In the genomic region with DNA sequence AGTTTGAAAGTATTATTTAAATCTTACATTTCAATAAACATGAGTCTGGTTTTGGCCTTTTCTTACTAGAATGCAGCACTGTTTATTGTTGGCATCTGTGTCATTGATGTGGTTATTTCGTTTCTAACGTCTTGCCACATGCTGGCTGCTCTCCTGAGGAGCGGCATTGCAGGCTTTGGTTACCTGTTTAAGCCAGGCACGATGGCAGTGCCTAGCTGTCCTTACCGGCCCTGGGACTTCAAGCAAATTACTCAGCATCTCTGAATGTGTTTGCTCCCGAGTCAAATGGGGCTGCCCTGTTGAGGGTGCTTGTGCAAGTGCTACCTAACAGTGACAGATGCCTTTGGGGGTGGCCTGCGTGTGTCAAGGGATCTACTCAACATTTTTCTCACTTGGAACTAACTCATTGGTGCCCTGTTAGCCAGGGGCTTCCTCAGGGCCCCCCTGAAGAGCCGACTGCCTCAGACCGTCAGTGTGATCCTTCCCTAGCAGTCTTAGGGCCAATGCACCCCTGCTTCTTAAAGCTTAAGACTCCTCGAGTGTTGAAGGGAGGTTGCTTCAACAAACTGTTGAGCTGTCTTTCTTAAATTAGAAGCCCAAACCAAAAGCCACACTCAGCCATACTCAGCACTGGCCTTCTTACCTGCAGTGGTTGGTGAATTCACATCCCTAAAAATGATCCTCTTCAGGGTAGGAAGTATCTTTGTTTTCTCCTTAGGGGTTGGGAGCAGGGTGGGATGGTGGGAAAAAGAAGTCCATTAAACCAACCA, we compare ENCODE assay signal across 20 cellular contexts.
A peak's percentile ranks its signal among the peaks of the same experiment; 100 is the strongest.
DNase-seq lines count a peak whose midpoint lies in the region; ATAC-seq and TF ChIP-seq lines count a peak whose summit lies in the region.
"Had no signal": no experiment of that assay in that cellular context is flagged by ENCODE, and none has a peak within 500 bp of the region (broad histone marks: within the 10 kb centered on the region; RNA-seq: fewer than 3 reads in every experiment).

No MANE protein-coding gene starts in this region.

- no peak overlapping the region for H3K9ac ChIP-seq in GM23248
- no peak overlapping the region for H3K9ac ChIP-seq in mesenchymal stem cell (ENCODE audit: low read length)
- H3K9ac ChIP-seq: parathyroid adenoma had no signal

- H3K4me3 ChIP-seq in CD4-positive, alpha-beta memory T cell (ENCODE audit: low read length in 2 of 2), result no peak overlapping the region
- H3K4me3 ChIP-seq in GM23248 (no peak overlapping the region), mesenchymal stem cell (ENCODE audit: insufficient read depth in 1 of 2, low read depth in 1 of 2, low read length in 2 of 2) (no peak overlapping the region)
- H3K4me3 ChIP-seq: body of pancreas, stomach had no signal

- no peak overlapping the region for H3K14ac ChIP-seq in mesenchymal stem cell (ENCODE audit: low read length in 2 of 2)

- peaks cover 19% of the 10 kb centered on the region for H3K36me3 ChIP-seq in CD4-positive, alpha-beta memory T cell (ENCODE audit: insufficient read depth, low read length)
- no peaks in the 10 kb centered on the region for H3K36me3 ChIP-seq in GM23248 (ENCODE audit: low read depth)
- H3K36me3 ChIP-seq in mesenchymal stem cell (ENCODE audit: control insufficient read depth in 1 of 2, insufficient read depth in 2 of 2, low read depth in 1 of 2, low read length in 2 of 2), result peaks cover 0 to 24% of the 10 kb centered on the region in 2 experiments
- H3K36me3 ChIP-seq: BE2C had no signal

- H2AK5ac ChIP-seq in mesenchymal stem cell (ENCODE audit: low read length, severe bottlenecking), result no peak overlapping the region

- peak; percentile 36 for DNase-seq in activated CD4-positive, alpha-beta T cell treated with anti-CD3 and anti-CD28 coated beads for 36 hours
- DNase-seq in activated CD4-positive, alpha-beta T cell treated with anti-CD3 and anti-CD28 coated beads for 48 hours, result no peak
- DNase-seq in CD4-positive, alpha-beta memory T cell, result peak; percentile 49 to 55 (median 52)
- DNase-seq in activated CD8-positive, alpha-beta T cell treated with anti-CD3 and anti-CD28 coated beads for 36 hours, result peak; percentile 31
- peak; percentile 14 for DNase-seq in effector CD4-positive, alpha-beta T cell
- no peak for DNase-seq in GM23248
- no peak for DNase-seq in mesenchymal stem cell
- no peak for DNase-seq in AG08396 (ENCODE audit: low spot score)
- DNase-seq: BE2C; body of pancreas; dermis blood vessel endothelial cell; GDM1; left cardiac atrium; NCI-H2107; stimulated activated CD4-positive, alpha-beta T cell treated with anti-CD3 and anti-CD28 coated beads, Interleukin-1b, Interleukin-23, amount 100 ng/mL, for 48 hours; stomach had no signal

- peaks cover 37% of the 10 kb centered on the region for H3K4me1 Mint-ChIP-seq in activated CD4-positive, alpha-beta T cell treated with anti-CD3 and anti-CD28 coated beads for 36 hours
- H3K4me1 Mint-ChIP-seq in CD4-positive, alpha-beta memory T cell, result peaks cover 34 to 72% (median 57%) of the 10 kb centered on the region in 4 donors
- H3K4me1 Mint-ChIP-seq in activated CD8-positive, alpha-beta T cell treated with anti-CD3 and anti-CD28 coated beads for 36 hours (ENCODE audit: low read depth), result peaks cover 37% of the 10 kb centered on the region

- POLR2A ChIA-PET in activated CD4-positive, alpha-beta T cell treated with anti-CD3 and anti-CD28 coated beads for 36 hours (lab: Charles Lee), result no interaction called here
- POLR2A ChIA-PET in CD4-positive, alpha-beta memory T cell (lab: Charles Lee; ENCODE audit: partially characterized antibody), result interaction anchor here (0.9 to 1.0 kb wide), 2 partner anchors 11 to 199 kb away, joined by 3 to 4 read pairs; no protein-coding TSS in a partner anchor
- POLR2A ChIA-PET in activated CD8-positive, alpha-beta T cell treated with anti-CD3 and anti-CD28 coated beads for 36 hours (lab: Charles Lee), result no interaction called here

- H3K9me3 ChIP-seq in CD4-positive, alpha-beta memory T cell (ENCODE audit: control insufficient read depth in 1 of 2, low read length in 2 of 2), result no peaks in the 10 kb centered on the region
- H3K9me3 ChIP-seq in GM23248 (ENCODE audit: low read depth) (no peaks in the 10 kb centered on the region), mesenchymal stem cell (ENCODE audit: control insufficient read depth, low read length) (peaks cover 12% of the 10 kb centered on the region)
- H3K9me3 ChIP-seq: BE2C, body of pancreas had no signal

- intact Hi-C loops in activated CD4-positive, alpha-beta T cell treated with anti-CD3 and anti-CD28 coated beads for 36 hours (cut with DNase I, micrococcal nuclease), result no loop called here
- intact Hi-C loops in CD4-positive, alpha-beta memory T cell (cut with micrococcal nuclease), result no loop called here
- intact Hi-C loops in activated CD8-positive, alpha-beta T cell treated with anti-CD3 and anti-CD28 coated beads for 36 hours (cut with micrococcal nuclease), result no loop called here

- H4K8ac ChIP-seq in mesenchymal stem cell (ENCODE audit: low read length), result no peak overlapping the region

- H3K79me1 ChIP-seq in mesenchymal stem cell (replicated peaks; ENCODE audit: low read length, poor library complexity, severe bottlenecking), result peaks cover 19% of the 10 kb centered on the region

- H3K4me3 Mint-ChIP-seq in activated CD4-positive, alpha-beta T cell treated with anti-CD3 and anti-CD28 coated beads for 36 hours, result no peak overlapping the region
- H3K4me3 Mint-ChIP-seq in CD4-positive, alpha-beta memory T cell, result peak overlapping the region in 6 of 8 donors; percentile 22 to 63 (median 38)
- H3K4me3 Mint-ChIP-seq in activated CD8-positive, alpha-beta T cell treated with anti-CD3 and anti-CD28 coated beads for 36 hours, result no peak overlapping the region
- H3K4me3 Mint-ChIP-seq: nephron had no signal

- no peaks in the 10 kb centered on the region for H3K27me3 Mint-ChIP-seq in activated CD4-positive, alpha-beta T cell treated with anti-CD3 and anti-CD28 coated beads for 36 hours
- H3K27me3 Mint-ChIP-seq in CD4-positive, alpha-beta memory T cell, result no peaks in the 10 kb centered on the region
- no peaks in the 10 kb centered on the region for H3K27me3 Mint-ChIP-seq in activated CD8-positive, alpha-beta T cell treated with anti-CD3 and anti-CD28 coated beads for 36 hours

- CTCF ChIA-PET in activated CD4-positive, alpha-beta T cell treated with anti-CD3 and anti-CD28 coated beads for 36 hours (lab: Charles Lee), result no interaction called here
- CTCF ChIA-PET in CD4-positive, alpha-beta memory T cell (lab: Charles Lee; ENCODE audit: partially characterized antibody), result interaction anchor here (0.9 to 1.3 kb wide), 2 partner anchors 18 to 170 kb away, joined by 3 read pairs; no protein-coding TSS in a partner anchor
- CTCF ChIA-PET in activated CD8-positive, alpha-beta T cell treated with anti-CD3 and anti-CD28 coated beads for 36 hours (lab: Charles Lee), result no interaction called here

- no peak overlapping the region for H2BK120ac ChIP-seq in mesenchymal stem cell (ENCODE audit: low read depth, low read length)

- H3K4me2 ChIP-seq in GM23248 (ENCODE audit: unreplicated experiment) (no peak overlapping the region), mesenchymal stem cell (ENCODE audit: low read length, poor library complexity, severe bottlenecking) (no peak overlapping the region)

- in situ Hi-C loops in GM23248 (cut with MboI), result no loop called here

- H2BK12ac ChIP-seq in mesenchymal stem cell (ENCODE audit: low read length in 2 of 2), result no peak overlapping the region

- no peak overlapping the region for H2BK5ac ChIP-seq in mesenchymal stem cell (ENCODE audit: low read depth, low read length, poor library complexity, severe bottlenecking)

- peak overlapping the region; percentile 31 for H3K27ac Mint-ChIP-seq in activated CD4-positive, alpha-beta T cell treated with anti-CD3 and anti-CD28 coated beads for 36 hours
- H3K27ac Mint-ChIP-seq in CD4-positive, alpha-beta memory T cell, result peak overlapping the region; percentile 60 to 89 (median 79)
- H3K27ac Mint-ChIP-seq in activated CD8-positive, alpha-beta T cell treated with anti-CD3 and anti-CD28 coated beads for 36 hours, result peak overlapping the region; percentile 54
- H3K27ac Mint-ChIP-seq: nephron had no signal

- no peaks in the 10 kb centered on the region for H3K9me2 ChIP-seq in GM23248 (ENCODE audit: insufficient read depth)

- ATAC-seq in activated CD4-positive, alpha-beta T cell treated with anti-CD3 and anti-CD28 coated beads for 36 hours, result peak; percentile 54
- ATAC-seq in activated CD8-positive, alpha-beta T cell treated with anti-CD3 and anti-CD28 coated beads for 36 hours, result peak; percentile 55
- ATAC-seq: body of pancreas, left cardiac atrium had no signal

- no peak for TF ChIP-seq CTCF in activated CD8-positive, alpha-beta T cell treated with anti-CD3 and anti-CD28 coated beads for 36 hours (IDR thresholded peaks at IDR 0.05)

- H3K27ac ChIP-seq in CD4-positive, alpha-beta memory T cell (ENCODE audit: low read depth, low read length), result no peak overlapping the region
- no peak overlapping the region for H3K27ac ChIP-seq in GM23248
- H3K27ac ChIP-seq in mesenchymal stem cell (ENCODE audit: low read length, poor library complexity, severe bottlenecking), result no peak overlapping the region
- H3K27ac ChIP-seq: 22Rv1, body of pancreas, parathyroid adenoma, RWPE1, stomach had no signal

- H3K79me2 ChIP-seq in GM23248 (ENCODE audit: insufficient read depth), result peaks cover 10% of the 10 kb centered on the region; the same call in 1 of the 2 replicates
- H3K79me2 ChIP-seq: parathyroid adenoma had no signal

- no peak overlapping the region for H3K4ac ChIP-seq in mesenchymal stem cell (ENCODE audit: low read depth in 1 of 2, low read length in 2 of 2)

- H2BK15ac ChIP-seq in mesenchymal stem cell (ENCODE audit: low read depth, poor library complexity, severe bottlenecking), result no peak overlapping the region

- H3K4me1 ChIP-seq in CD4-positive, alpha-beta memory T cell (ENCODE audit: insufficient read depth, low read length), result peaks cover 30% of the 10 kb centered on the region
- no peaks in the 10 kb centered on the region for H3K4me1 ChIP-seq in GM23248 (ENCODE audit: insufficient read depth)
- peaks cover 5% of the 10 kb centered on the region for H3K4me1 ChIP-seq in mesenchymal stem cell (ENCODE audit: control insufficient read depth, insufficient read depth, low read depth, low read length)
- H3K4me1 ChIP-seq: BE2C, parathyroid adenoma had no signal

- no peaks in the 10 kb centered on the region for H3K27me3 ChIP-seq in CD4-positive, alpha-beta memory T cell (ENCODE audit: insufficient read depth, low read length)
- H3K27me3 ChIP-seq in GM23248 (replicated peaks; ENCODE audit: insufficient read depth), result no peaks in the 10 kb centered on the region
- H3K27me3 ChIP-seq in mesenchymal stem cell (ENCODE audit: control insufficient read depth in 1 of 2, insufficient read depth in 1 of 2, low read length in 2 of 2), result no peaks in the 10 kb centered on the region
- H3K27me3 ChIP-seq: BE2C, body of pancreas, stomach had no signal

- H3K36me3 Mint-ChIP-seq in activated CD4-positive, alpha-beta T cell treated with anti-CD3 and anti-CD28 coated beads for 36 hours (ENCODE audit: low read depth), result peaks cover 70% of the 10 kb centered on the region
- peaks cover 62 to 67% of the 10 kb centered on the region in 2 donors for H3K36me3 Mint-ChIP-seq in CD4-positive, alpha-beta memory T cell
- H3K36me3 Mint-ChIP-seq in activated CD8-positive, alpha-beta T cell treated with anti-CD3 and anti-CD28 coated beads for 36 hours (ENCODE audit: low read depth), result peaks cover 80% of the 10 kb centered on the region

- H3K23ac ChIP-seq in mesenchymal stem cell (ENCODE audit: low read length in 2 of 2), result no peak overlapping the region

- H4K20me1 ChIP-seq in GM23248 (ENCODE audit: insufficient read depth), result no peaks in the 10 kb centered on the region; the same call in 1 of the 2 replicates

- H4K91ac ChIP-seq in mesenchymal stem cell (ENCODE audit: low read length), result no peak overlapping the region

- H3F3A ChIP-seq in GM23248 (ENCODE audit: insufficient read depth), result no peaks in the 10 kb centered on the region

- 85 to 86% methylated on average over 10 of the region's 10 CpGs for WGBS in GM23248 (ENCODE audit: low coverage in 1 of 2, low lambda C conversion rate in 2 of 2, missing lambda C conversion rate in 2 of 2), 2 experiments
- 90% methylated on average over 10 of the region's 10 CpGs for WGBS in mesenchymal stem cell

- no peak overlapping the region for H3K18ac ChIP-seq in mesenchymal stem cell (ENCODE audit: low read depth in 1 of 2, low read length in 2 of 2)

- H3K9me3 Mint-ChIP-seq in activated CD4-positive, alpha-beta T cell treated with anti-CD3 and anti-CD28 coated beads for 36 hours (ENCODE audit: low read depth), result peaks cover 28% of the 10 kb centered on the region
- H3K9me3 Mint-ChIP-seq in CD4-positive, alpha-beta memory T cell, result peaks cover 0 to 28% (median 11%) of the 10 kb centered on the region in 8 donors
- peaks cover 34% of the 10 kb centered on the region for H3K9me3 Mint-ChIP-seq in activated CD8-positive, alpha-beta T cell treated with anti-CD3 and anti-CD28 coated beads for 36 hours

- H2AFZ ChIP-seq in GM23248, result no peak overlapping the region
- no peak overlapping the region for H2AFZ ChIP-seq in mesenchymal stem cell (ENCODE audit: low read depth, low read length)
- H2AFZ ChIP-seq: parathyroid adenoma had no signal

Comparison
In these comparisons a context has a peak if more than half of its experiments do, and no peak if none do; other contexts are left out.
1. DNase-seq: peak in activated CD4-positive, alpha-beta T cell treated with anti-CD3 and anti-CD28 coated beads for 36 hours (single experiment), CD4-positive, alpha-beta memory T cell (5 of 5), activated CD8-positive, alpha-beta T cell treated with anti-CD3 and anti-CD28 coated beads for 36 hours (single experiment) and effector CD4-positive, alpha-beta T cell (single experiment); none in activated CD4-positive, alpha-beta T cell treated with anti-CD3 and anti-CD28 coated beads for 48 hours (single experiment), GM23248 (single experiment), mesenchymal stem cell (single experiment) and AG08396 (single experiment).
2. H3K4me3 Mint-ChIP-seq: peak in CD4-positive, alpha-beta memory T cell (6 of 8); none in activated CD4-positive, alpha-beta T cell treated with anti-CD3 and anti-CD28 coated beads for 36 hours (single experiment) and activated CD8-positive, alpha-beta T cell treated with anti-CD3 and anti-CD28 coated beads for 36 hours (single experiment).
3. Peak in every context shown above with its lines, with median percentiles within 50 percentile points of each other: H3K27ac Mint-ChIP-seq.